16 cellular contexts compared by ENCODE assay signal in genomic region chr9:20040991-20041606, GRCh38.
DNase-seq lines count a peak whose midpoint lies in the region; ATAC-seq and TF ChIP-seq lines count a peak whose summit lies in the region.
"Had no signal": no experiment of that assay in that cellular context is flagged by ENCODE, and none has a peak within 500 bp of the region (broad histone marks: within the 10 kb centered on the region; RNA-seq: fewer than 3 reads in every experiment).

No MANE protein-coding gene starts in this region.

- H2AFZ ChIP-seq in neural progenitor cell (replicated peaks): no peak overlapping the region

- no peaks in the 10 kb centered on the region for H4K20me1 ChIP-seq in neural progenitor cell (ENCODE audit: low read depth)

- H3K4me3 ChIP-seq in right atrium auricular region (no peak overlapping the region), foreskin fibroblast (ENCODE audit: low read depth in 1 of 2, low read length in 2 of 2) (peak overlapping the region; percentile 7 to 50), neural progenitor cell (no peak overlapping the region)
- H3K4me3 ChIP-seq: MG63, prostate gland had no signal

- no peaks in the 10 kb centered on the region for H3K79me2 ChIP-seq in neural progenitor cell (ENCODE audit: low read depth)

- H3K4me1 Mint-ChIP-seq in osteocyte (ENCODE audit: unreplicated experiment) (no peaks in the 10 kb centered on the region), neural progenitor cell (peaks cover 14% of the 10 kb centered on the region)

- intact Hi-C loops in Right ventricle myocardium superior (cut with DNase I): no loop called here

- H3K27me3 ChIP-seq in right atrium auricular region (no peaks in the 10 kb centered on the region), neural progenitor cell (no peaks in the 10 kb centered on the region)
- H3K27me3 ChIP-seq: MG63 had no signal

- H3K9ac ChIP-seq in neural progenitor cell: no peak overlapping the region

- H3K4me2 ChIP-seq in neural progenitor cell: no peak overlapping the region

- no peaks in the 10 kb centered on the region for H3K9me3 Mint-ChIP-seq in osteocyte (ENCODE audit: unreplicated experiment)
- H3K9me3 Mint-ChIP-seq in neural progenitor cell: no peaks in the 10 kb centered on the region
- H3K9me3 Mint-ChIP-seq: mesothelial cell of epicardium had no signal

- no peak overlapping the region for H3K27ac ChIP-seq in right atrium auricular region
- H3K27ac ChIP-seq in neural progenitor cell: no peak overlapping the region
- H3K27ac ChIP-seq: prostate gland had no signal

- no peaks in the 10 kb centered on the region for H3K36me3 Mint-ChIP-seq in osteocyte (ENCODE audit: unreplicated experiment)
- H3K36me3 Mint-ChIP-seq in neural progenitor cell: no peaks in the 10 kb centered on the region
- H3K36me3 Mint-ChIP-seq: activated naive CD4-positive, alpha-beta T cell treated with anti-CD3 and anti-CD28 coated beads, Interleukin-2, amount 50 U/mL, for 72 hours; mesothelial cell of epicardium had no signal

- no peaks in the 10 kb centered on the region for H3K9me3 ChIP-seq in right atrium auricular region
- no peaks in the 10 kb centered on the region for H3K9me3 ChIP-seq in neural progenitor cell (ENCODE audit: low read depth)
- H3K9me3 ChIP-seq: MG63, prostate gland had no signal

- H3F3A ChIP-seq in neural progenitor cell (ENCODE audit: low read depth): no peaks in the 10 kb centered on the region

- H3K27me3 Mint-ChIP-seq in osteocyte (ENCODE audit: unreplicated experiment): peaks cover 2% of the 10 kb centered on the region
- peaks cover 2% of the 10 kb centered on the region for H3K27me3 Mint-ChIP-seq in neural progenitor cell (ENCODE audit: insufficient read depth, low read depth)

- TF ChIP-seq CTCF in right atrium auricular region (IDR thresholded peaks at IDR 0.05) (no peak), foreskin fibroblast (IDR thresholded peaks at IDR 0.05; ENCODE audit: low read depth, low read length) (no peak), osteocyte (IDR thresholded peaks at IDR 0.05) (no peak), neural progenitor cell (IDR thresholded peaks at IDR 0.05) (no peak)

- no peak overlapping the region for H3K4me3 Mint-ChIP-seq in osteocyte (ENCODE audit: unreplicated experiment)
- no peak overlapping the region for H3K4me3 Mint-ChIP-seq in neural progenitor cell
- H3K4me3 Mint-ChIP-seq: mesothelial cell of epicardium had no signal

- peaks cover 0 to 12% of the 10 kb centered on the region in 2 donors for H3K4me1 ChIP-seq in right atrium auricular region
- H3K4me1 ChIP-seq in neural progenitor cell: no peaks in the 10 kb centered on the region
- H3K4me1 ChIP-seq: prostate gland had no signal

- H3K27ac Mint-ChIP-seq in osteocyte (ENCODE audit: unreplicated experiment): no peak overlapping the region
- H3K27ac Mint-ChIP-seq in neural progenitor cell: no peak overlapping the region
- H3K27ac Mint-ChIP-seq: activated naive CD4-positive, alpha-beta T cell treated with anti-CD3 and anti-CD28 coated beads, Interleukin-2, amount 50 U/mL, for 72 hours; mesothelial cell of epicardium had no signal

- DNase-seq in Right ventricle myocardium superior (no peak), right atrium auricular region (ENCODE audit: low spot score) (no peak), NCI-H69 (lab: John Stamatoyannopoulos, UW) (peak; percentile 84), foreskin fibroblast (peak; percentile 45 to 69), osteocyte (ENCODE audit: extremely low spot score, unreplicated experiment) (no peak), HPDE6-E6E7 (ENCODE audit: extremely low spot score) (no peak), neural progenitor cell (ENCODE audit: low spot score) (no peak)
- DNase-seq: cortex of kidney, DMS153, MG63, SIG-M5, trophoblast cell had no signal

- H3K36me3 ChIP-seq in right atrium auricular region (no peaks in the 10 kb centered on the region), neural progenitor cell (no peaks in the 10 kb centered on the region)
- H3K36me3 ChIP-seq: MG63, prostate gland had no signal

- ATAC-seq in Right ventricle myocardium superior (ENCODE audit: poor library complexity) (peak; percentile 25), HG03196 (IDR thresholded peaks at IDR 0.05; ENCODE audit: unreplicated experiment) (no peak)

Comparison
In these comparisons a context has a peak if more than half of its experiments do, and no peak if none do; other contexts are left out.
1. DNase-seq: peak in NCI-H69 (single experiment) and foreskin fibroblast (2 of 2); none in Right ventricle myocardium superior (single experiment), right atrium auricular region (single experiment), osteocyte (single experiment), HPDE6-E6E7 (single experiment) and neural progenitor cell (single experiment).
2. H3K4me3 ChIP-seq: peak in foreskin fibroblast (2 of 2); none in right atrium auricular region (0 of 2) and neural progenitor cell (single experiment).